In genomic region chr19:40842012-40842411, GRCh38 we compare ENCODE assay signal across 19 cellular contexts. TPM values are rescaled to one million over a fixed set of nuclear protein-coding genes. Genes with fewer than 3 reads are reported as not detected.
"Had no signal": no experiment of that assay in that cellular context is flagged by ENCODE, and none has a peak within 500 bp of the region (broad histone marks: within the 10 kb centered on the region; RNA-seq: fewer than 3 reads in every experiment).

No MANE protein-coding gene starts in this region.

RNA-seq across cellular contexts. Expression of gene CYP2A6, which starts 8.2 kb away (rescaled TPM):
- total RNA-seq: kidney, kidney epithelial cell, left cardiac atrium, left colon, left ventricle myocardium inferior, left ventricle myocardium superior, lower leg skin, lung microvascular endothelial cell, mammary epithelial cell, mononuclear cell, myocyte had no signal
- polyA plus RNA-seq: keratinocyte; mammary epithelial cell; naive thymus-derived CD4-positive, alpha-beta T cell had no signal

RNA-seq across cellular contexts. Expression of gene CYP2A7, which starts 40.0 kb away (rescaled TPM):
- total RNA-seq: hepatocyte; kidney; kidney epithelial cell; left cardiac atrium; left colon; left lung; left ventricle myocardium inferior; left ventricle myocardium superior; lower leg skin; lung microvascular endothelial cell; mammary epithelial cell; mesenteric fat pad; mesothelial cell of epicardium; mononuclear cell; mucosa of descending colon; myocyte; naive thymus-derived CD4-positive, alpha-beta T cell had no signal
- polyA plus RNA-seq: hepatocyte; immature natural killer cell; keratinocyte; mammary epithelial cell; naive thymus-derived CD4-positive, alpha-beta T cell had no signal
